ENCODE assay signal across 1 cellular context in the genomic region with DNA sequence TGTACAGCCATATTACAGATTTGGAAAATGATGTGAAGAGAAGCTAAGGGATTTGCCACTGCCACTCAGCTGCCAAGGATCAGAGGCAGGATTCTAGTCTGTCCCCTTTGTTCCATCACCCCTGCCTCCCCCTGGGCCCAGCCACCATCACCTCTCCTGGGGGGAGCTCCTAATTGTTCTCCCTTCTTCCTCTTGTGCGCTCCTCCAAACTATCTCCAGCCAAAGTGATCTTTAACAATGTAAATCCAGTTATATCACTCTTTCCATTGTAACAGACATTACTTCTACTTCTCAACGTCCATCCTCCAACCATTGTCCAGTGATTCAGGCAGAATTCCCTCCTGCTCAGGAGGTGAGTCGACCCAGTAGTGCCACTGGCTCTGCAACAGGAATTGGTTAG.
TF ChIP-seq lines count a peak whose summit lies in the region.

No MANE protein-coding gene starts in this region.

TF ChIP-seq in K562, 482 proteins besides CTCF, POLR2A, EP300 and RAD21 (continued from another document):
- TF ChIP-seq, protein P1, sequence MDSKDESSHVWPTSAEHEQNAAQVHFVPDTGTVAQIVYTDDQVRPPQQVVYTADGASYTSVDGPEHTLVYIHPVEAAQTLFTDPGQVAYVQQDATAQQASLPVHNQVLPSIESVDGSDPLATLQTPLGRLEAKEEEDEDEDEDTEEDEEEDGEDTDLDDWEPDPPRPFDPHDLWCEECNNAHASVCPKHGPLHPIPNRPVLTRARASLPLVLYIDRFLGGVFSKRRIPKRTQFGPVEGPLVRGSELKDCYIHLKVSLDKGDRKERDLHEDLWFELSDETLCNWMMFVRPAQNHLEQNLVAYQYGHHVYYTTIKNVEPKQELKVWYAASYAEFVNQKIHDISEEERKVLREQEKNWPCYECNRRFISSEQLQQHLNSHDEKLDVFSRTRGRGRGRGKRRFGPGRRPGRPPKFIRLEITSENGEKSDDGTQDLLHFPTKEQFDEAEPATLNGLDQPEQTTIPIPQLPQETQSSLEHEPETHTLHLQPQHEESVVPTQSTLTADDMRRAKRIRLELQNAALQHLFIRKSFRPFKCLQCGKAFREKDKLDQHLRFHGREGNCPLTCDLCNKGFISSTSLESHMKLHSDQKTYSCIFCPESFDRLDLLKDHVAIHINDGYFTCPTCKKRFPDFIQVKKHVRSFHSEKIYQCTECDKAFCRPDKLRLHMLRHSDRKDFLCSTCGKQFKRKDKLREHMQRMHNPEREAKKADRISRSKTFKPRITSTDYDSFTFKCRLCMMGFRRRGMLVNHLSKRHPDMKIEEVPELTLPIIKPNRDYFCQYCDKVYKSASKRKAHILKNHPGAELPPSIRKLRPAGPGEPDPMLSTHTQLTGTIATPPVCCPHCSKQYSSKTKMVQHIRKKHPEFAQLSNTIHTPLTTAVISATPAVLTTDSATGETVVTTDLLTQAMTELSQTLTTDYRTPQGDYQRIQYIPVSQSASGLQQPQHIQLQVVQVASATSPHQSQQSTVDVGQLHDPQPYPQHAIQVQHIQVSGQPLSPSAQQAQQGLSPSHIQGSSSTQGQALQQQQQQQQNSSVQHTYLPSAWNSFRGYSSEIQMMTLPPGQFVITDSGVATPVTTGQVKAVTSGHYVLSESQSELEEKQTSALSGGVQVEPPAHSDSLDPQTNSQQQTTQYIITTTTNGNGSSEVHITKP (IDR thresholded peaks at IDR 0.05; ENCODE audit: partially characterized antibody) = peak; percentile 59
- TF ChIP-seq, protein P2, sequence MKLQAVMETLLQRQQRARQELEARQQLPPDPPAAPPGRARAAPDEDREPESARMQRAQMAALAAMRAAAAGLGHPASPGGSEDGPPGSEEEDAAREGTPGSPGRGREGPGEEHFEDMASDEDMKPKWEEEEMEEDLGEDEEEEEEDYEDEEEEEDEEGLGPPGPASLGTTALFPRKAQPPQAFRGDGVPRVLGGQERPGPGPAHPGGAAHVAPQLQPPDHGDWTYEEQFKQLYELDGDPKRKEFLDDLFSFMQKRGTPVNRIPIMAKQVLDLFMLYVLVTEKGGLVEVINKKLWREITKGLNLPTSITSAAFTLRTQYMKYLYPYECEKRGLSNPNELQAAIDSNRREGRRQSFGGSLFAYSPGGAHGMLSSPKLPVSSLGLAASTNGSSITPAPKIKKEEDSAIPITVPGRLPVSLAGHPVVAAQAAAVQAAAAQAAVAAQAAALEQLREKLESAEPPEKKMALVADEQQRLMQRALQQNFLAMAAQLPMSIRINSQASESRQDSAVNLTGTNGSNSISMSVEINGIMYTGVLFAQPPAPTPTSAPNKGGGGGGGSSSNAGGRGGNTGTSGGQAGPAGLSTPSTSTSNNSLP (IDR thresholded peaks at IDR 0.05; ENCODE audit: borderline replicate concordance, low read depth, low read length) = no peak
